Comparison of ENCODE assay signal across 21 cellular contexts in the genomic region with DNA sequence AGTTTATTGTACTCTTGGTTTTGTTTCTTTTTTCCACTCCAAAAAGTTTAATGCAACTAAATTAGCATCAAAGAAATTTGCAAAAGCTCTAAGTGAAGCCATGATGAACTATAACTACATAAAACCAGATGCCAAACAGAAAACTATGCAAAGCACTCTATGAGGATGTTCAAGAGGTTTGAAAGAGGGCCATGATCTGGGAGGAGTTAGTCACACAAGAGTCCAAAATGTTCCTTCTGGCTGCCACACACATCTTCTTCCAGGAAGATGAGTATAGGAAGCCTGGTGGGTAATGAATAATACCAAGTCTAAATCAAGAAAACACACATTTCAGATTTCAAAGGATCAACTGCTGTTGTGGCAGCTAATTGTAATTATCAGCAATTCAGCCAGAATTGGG. TPM values are rescaled to one million over a fixed set of nuclear protein-coding genes. Genes with fewer than 3 reads are reported as not detected.
A peak's percentile ranks its signal among the peaks of the same experiment; 100 is the strongest.
DNase-seq lines count a peak whose midpoint lies in the region; TF ChIP-seq lines count a peak whose summit lies in the region.
"Had no signal": no experiment of that assay in that cellular context is flagged by ENCODE, and none has a peak within 500 bp of the region (broad histone marks: within the 10 kb centered on the region; RNA-seq: fewer than 3 reads in every experiment).

No MANE protein-coding gene starts in this region.

- H3K9me3 Mint-ChIP-seq in HFFc6 = no peaks in the 10 kb centered on the region
- H3K9me3 Mint-ChIP-seq: CD4-positive, alpha-beta T cell had no signal

- H3K27ac Mint-ChIP-seq in HFFc6 = no peak overlapping the region
- H3K27ac Mint-ChIP-seq: CD4-positive, alpha-beta T cell had no signal

- H3K4me3 Mint-ChIP-seq in HFFc6 = no peak overlapping the region
- H3K4me3 Mint-ChIP-seq: CD4-positive, alpha-beta T cell had no signal

- intact Hi-C loops in transverse colon (cut with DNase I; ENCODE audit: low total_unique reads) = no loop called here

- H3K4me3 ChIP-seq in transverse colon (no peak overlapping the region), BE2C (ENCODE audit: low read depth, low read length) (no peak overlapping the region)
- H3K4me3 ChIP-seq: A549; BLaER1 treated with 17β-estradiol and CSF1 and Interleukin-3, amounts not matched to agents 10 nM and 100 nM; Peyer's patch had no signal

- TF ChIP-seq EP300 in transverse colon (IDR thresholded peaks at IDR 0.05; ENCODE audit: low read depth) = no peak

- TF ChIP-seq POLR2A in transverse colon (IDR thresholded peaks at IDR 0.05) = no peak

- TF ChIP-seq CTCF in HFFc6 (IDR thresholded peaks at IDR 0.05) (no peak), transverse colon (IDR thresholded peaks at IDR 0.05) (no peak), BE2C (IDR thresholded peaks at IDR 0.05; ENCODE audit: low read depth, low read length) (no peak)

- H3K36me3 ChIP-seq in transverse colon = no peaks in the 10 kb centered on the region
- H3K36me3 ChIP-seq in BE2C = no peaks in the 10 kb centered on the region
- H3K36me3 ChIP-seq: Peyer's patch had no signal

- H3K27ac ChIP-seq in transverse colon = peak overlapping the region in 3 of 4 donors; percentile 32 to 51 (median 51)
- H3K27ac ChIP-seq: A549; BLaER1 treated with 17β-estradiol and CSF1 and Interleukin-3, amounts not matched to agents 10 nM and 100 nM; HL-60; Peyer's patch had no signal

- DNase-seq in AG20443 (ENCODE audit: low spot score) = peak; percentile 59
- peak; percentile 7 for DNase-seq in HFFc6
- DNase-seq in fibroblast of peridontal ligament (ENCODE audit: extremely low read depth) = peak; percentile 53
- no peak for DNase-seq in transverse colon
- no peak for DNase-seq in 8988T
- no peak for DNase-seq in BE2C
- DNase-seq in DMS153 (lab: John Stamatoyannopoulos, UW) = no peak
- DNase-seq: CD4-positive, alpha-beta T cell; DMS53; NCI-H1092; NCI-H1417 treated with DMSO at 0.1 percent for 48 hours; NCI-H1694 treated with DMSO at 0.1 percent for 48 hours; NCI-H2081; NCI-H2227 treated with DMSO at 0.1 percent for 48 hours; NCI-H526 treated with DMSO at 0.1 percent for 48 hours; Peyer's patch; SIG-M5 had no signal

- peaks cover 0 to 5% (median 2%) of the 10 kb centered on the region in 4 donors for H3K4me1 ChIP-seq in transverse colon
- H3K4me1 ChIP-seq in BE2C = no peaks in the 10 kb centered on the region
- H3K4me1 ChIP-seq: A549; BLaER1 treated with 17β-estradiol and CSF1 and Interleukin-3, amounts not matched to agents 10 nM and 100 nM; Peyer's patch had no signal

- no peaks in the 10 kb centered on the region for H3K27me3 Mint-ChIP-seq in HFFc6 (ENCODE audit: insufficient read depth)

- H3K36me3 Mint-ChIP-seq in HFFc6 (ENCODE audit: low read depth) = peaks cover 24% of the 10 kb centered on the region

- H3K27me3 ChIP-seq in transverse colon (no peaks in the 10 kb centered on the region), BE2C (0 out of 2 replicates have a peak, but pooled peaks cover 3% of the 10 kb centered on the region)
- H3K27me3 ChIP-seq: BLaER1 treated with 17β-estradiol and CSF1 and Interleukin-3, amounts not matched to agents 10 nM and 100 nM; Peyer's patch had no signal

- H3K9me3 ChIP-seq in transverse colon (no peaks in the 10 kb centered on the region), BE2C (no peaks in the 10 kb centered on the region)
- H3K9me3 ChIP-seq: A549, Peyer's patch had no signal

- in situ Hi-C loops in transverse colon (cut with MboI; ENCODE audit: low pct_ligation_motif_present in 1 of 4, low pct_unique_long_range_greater_than_20kb in 1 of 4, low sequenced_read_pairs in 3 of 4) = no loop called here

- peaks cover 17% of the 10 kb centered on the region; the same call in 1 of the 2 replicates for H3K4me1 Mint-ChIP-seq in HFFc6 (ENCODE audit: low read depth)

RNA-seq across cellular contexts. Expression of gene GLI3, which starts 28.4 kb away (rescaled TPM):
- total RNA-seq in HFFc6 (2021; fragmentation: NEBNext Ultra II Directional; extraction: Animal tissue kit (Norgen Biotek cat#: 25700)) = 10 to 100 TPM; 12.5 to 23.0 (median 21.7) TPM
- total RNA-seq in transverse colon = 10 to 100 TPM in 1 of 4 donors, 1 to 10 TPM in 3; 3.7 to 41.1 (median 5.3) TPM
- not detected for polyA plus RNA-seq in BE2C (2012; ENCODE audit: insufficient read depth, insufficient read length, low read depth)
- total RNA-seq: OCI-LY7 had no signal

Comparison
In these comparisons a context has a peak if more than half of its experiments do, and no peak if none do; other contexts are left out.
1. DNase-seq: peak in AG20443 (single experiment), HFFc6 (single experiment) and fibroblast of peridontal ligament (single experiment); none in transverse colon (single experiment), 8988T (single experiment), BE2C (single experiment) and DMS153 (single experiment).